9 cellular contexts compared by ENCODE assay signal in the genomic region with DNA sequence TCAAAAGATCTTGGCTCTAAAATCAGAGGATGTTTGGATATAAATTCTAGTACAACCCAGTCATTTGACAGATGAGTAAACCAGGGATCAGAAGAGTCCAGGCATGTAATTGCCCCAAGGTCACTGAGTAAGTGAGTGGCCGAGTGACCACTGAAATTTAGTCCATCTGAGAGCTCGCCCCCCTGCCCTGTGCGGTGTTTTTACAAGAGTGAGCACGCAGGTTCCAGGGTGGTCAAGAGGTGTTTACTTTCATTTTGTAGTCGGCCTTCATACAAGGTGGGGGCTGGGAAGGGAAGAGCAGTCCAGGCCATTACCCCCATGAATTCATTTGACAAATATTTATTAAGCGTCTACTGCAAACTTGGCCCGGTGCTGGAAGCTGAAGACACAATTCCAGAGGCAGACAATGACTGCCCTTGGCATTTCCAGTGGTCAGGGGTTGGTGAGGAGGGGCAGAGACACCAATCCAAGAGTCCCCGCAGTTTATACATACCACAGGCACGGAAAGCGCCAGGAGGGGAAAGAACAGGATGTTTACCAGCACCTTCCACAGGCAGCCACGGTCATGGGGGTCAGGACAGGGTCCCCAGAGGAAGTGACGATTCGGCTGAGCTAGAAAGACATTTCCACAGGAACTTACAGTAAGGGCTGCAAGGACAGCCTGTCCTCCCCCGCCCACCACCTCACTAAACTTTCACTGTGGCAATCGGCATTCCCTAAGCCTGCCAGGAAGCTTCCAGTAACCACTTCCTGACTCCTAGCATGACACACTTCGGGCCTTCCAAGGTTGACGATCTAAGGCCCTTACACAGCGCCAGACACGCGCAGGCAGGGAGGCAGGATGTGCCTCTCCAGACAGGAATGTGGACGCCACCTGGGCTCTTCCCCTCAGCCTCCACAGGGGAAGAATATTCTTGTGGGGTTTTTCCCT. TPM values are rescaled to one million over a fixed set of nuclear protein-coding genes. Genes with fewer than 3 reads are reported as not detected.
A peak's percentile ranks its signal among the peaks of the same experiment; 100 is the strongest.
DNase-seq lines count a peak whose midpoint lies in the region; ATAC-seq and TF ChIP-seq lines count a peak whose summit lies in the region.
"Had no signal": no experiment of that assay in that cellular context is flagged by ENCODE, and none has a peak within 500 bp of the region (broad histone marks: within the 10 kb centered on the region; RNA-seq: fewer than 3 reads in every experiment).

No MANE protein-coding gene starts in this region.

- peak overlapping the region; percentile 63 to 99 (median 94) for H3K27ac ChIP-seq in dorsolateral prefrontal cortex
- H3K27ac ChIP-seq: KMS-11 had no signal

- ATAC-seq in HG03196 (IDR thresholded peaks at IDR 0.05; ENCODE audit: unreplicated experiment) = no peak

- peak; percentile 81 for DNase-seq in COLO829 (ENCODE audit: low spot score)
- no peak for DNase-seq in dorsolateral prefrontal cortex
- DNase-seq in mesenteric fat pad (ENCODE audit: low spot score) = peak; percentile 94
- peak; percentile 81 for DNase-seq in ureter (ENCODE audit: low spot score)
- no peak for DNase-seq in erythroblast (lab: John Stamatoyannopoulos, UW)
- DNase-seq in KG1 (lab: John Stamatoyannopoulos, UW) = no peak

- no peak for TF ChIP-seq POLR2A in erythroblast (IDR thresholded peaks at IDR 0.05; ENCODE audit: low read length)

- H3K4me3 ChIP-seq in dorsolateral prefrontal cortex = peak overlapping the region in 6 of 59 donors; percentile 0 to 89 (median 44)

- no peak for TF ChIP-seq CTCF in dorsolateral prefrontal cortex (IDR thresholded peaks at IDR 0.05 in 54 of 56, conservative IDR thresholded peaks at IDR 0.05 in 2 of 56; ENCODE audit: low read depth in 1 of 56, partially characterized antibody in 56 of 56)

- intact Hi-C loops in dorsolateral prefrontal cortex (cut with DNase I) = loop anchor here (5.0 to 10.0 kb wide), 4 partner anchors 75 to 272 kb away; a partner anchor contains a TSS

- no peaks in the 10 kb centered on the region for H3K27me3 ChIP-seq in dorsolateral prefrontal cortex

TF ChIP-seq in PFSK-1, 5 proteins besides CTCF, POLR2A, EP300 and RAD21:
- TF ChIP-seq TAF1 (IDR thresholded peaks at IDR 0.05; ENCODE audit: borderline replicate concordance, insufficient read depth, low read length) (no peak), FOXP2 (optimal IDR thresholded peaks at IDR 0.05; ENCODE audit: borderline replicate concordance, extremely low read depth, extremely low read length, insufficient read depth) (peak; percentile 72)
TF ChIP-seq in PFSK-1: peak in this region for 1.

RNA-seq across cellular contexts. Expression of a gene that starts 1.4 kb away (rescaled TPM):
- 11.5 TPM for polyA plus RNA-seq in PFSK-1 (2012; ENCODE audit: insufficient read length, low read depth)
- 1,000 to 10,000 TPM in 1 of 120 experiments, 100 to 1,000 TPM in 119; 138 to 1,007 (median 334) TPM for total RNA-seq in dorsolateral prefrontal cortex
- total RNA-seq in mesenteric fat pad = 2,392 TPM
- total RNA-seq in ureter = 113 TPM

RNA-seq across cellular contexts. Expression of a gene that starts 17.6 kb away (rescaled TPM):
- polyA plus RNA-seq in PFSK-1 (2012; ENCODE audit: insufficient read length, low read depth) = not detected
- total RNA-seq in dorsolateral prefrontal cortex = 1,000 to 10,000 TPM in 91 of 120 experiments, 100 to 1,000 TPM in 29; 739 to 2,436 (median 1,144) TPM
- total RNA-seq in mesenteric fat pad = not detected
- 1.5 TPM for total RNA-seq in ureter

RNA-seq across cellular contexts. Expression of a gene that starts 18.6 kb away (rescaled TPM):
- polyA plus RNA-seq in PFSK-1 (2012; ENCODE audit: insufficient read length, low read depth) = not detected
- 100 to 1,000 TPM; 100 to 796 (median 251) TPM for total RNA-seq in dorsolateral prefrontal cortex
- 410 TPM for total RNA-seq in mesenteric fat pad
- total RNA-seq in ureter = 98.7 TPM

RNA-seq across cellular contexts. Expression of a gene that starts 25.5 kb away (rescaled TPM):
- not detected for polyA plus RNA-seq in PFSK-1 (2012; ENCODE audit: insufficient read length, low read depth)
- total RNA-seq in dorsolateral prefrontal cortex = 100 to 1,000 TPM in 20 of 120 experiments, 10 to 100 TPM in 100; 16.9 to 238 (median 60.1) TPM
- 367 TPM for total RNA-seq in mesenteric fat pad
- 18.8 TPM for total RNA-seq in ureter

RNA-seq across cellular contexts. Expression of a gene that starts 31.5 kb away (rescaled TPM):
- not detected for polyA plus RNA-seq in PFSK-1 (2012; ENCODE audit: insufficient read length, low read depth)
- total RNA-seq in dorsolateral prefrontal cortex = 10 to 100 TPM in 28 of 120 experiments, 1 to 10 TPM in 79, under 1 TPM in 1, not detected in 12; 0.93 to 64.6 (median 6.1) TPM
- 769 TPM for total RNA-seq in mesenteric fat pad
- 22.3 TPM for total RNA-seq in ureter

Comparison
In these comparisons a context has a peak if more than half of its experiments do, and no peak if none do; other contexts are left out.
1. DNase-seq: peak in COLO829 (single experiment), mesenteric fat pad (single experiment) and ureter (single experiment); none in dorsolateral prefrontal cortex (0 of 10), erythroblast (0 of 2) and KG1 (single experiment).
2. RNA of a gene that starts 17.6 kb away (total RNA-seq): 739 to 2,436 TPM in dorsolateral prefrontal cortex; 1.5 TPM in ureter (single experiment) and not detected in mesenteric fat pad (single experiment); every median in the first group is over 100 times any median in the second.